7 cellular contexts compared by ENCODE assay signal in genomic region chr6:158717341-158718328, GRCh38.
DNase-seq lines count a peak whose midpoint lies in the region; ATAC-seq and TF ChIP-seq lines count a peak whose summit lies in the region.

No MANE protein-coding gene starts in this region.

- peak overlapping the region in 2 of 4 donors; percentile 16 to 63 for H3K27ac ChIP-seq in esophagus squamous epithelium

- peaks cover 0 to 28% (median 7%) of the 10 kb centered on the region in 3 donors for H3K4me1 ChIP-seq in esophagus squamous epithelium

- H3K9me3 ChIP-seq in esophagus squamous epithelium, result no peaks in the 10 kb centered on the region

- intact Hi-C loops in esophagus squamous epithelium (cut with DNase I), result no loop called here

- WGBS in esophagus squamous epithelium, 2 donors, result 76 to 78% methylated on average over 12 of the region's 16 CpGs

- DNase-seq in naive thymus-derived CD8-positive, alpha-beta T cell, result peak in 3 of 10 donors; percentile 28 to 41 (median 29)
- DNase-seq in SIG-M5 treated with dmso at 0.1 percent for 504 hours (lab: John Stamatoyannopoulos, UW; ENCODE audit: unreplicated experiment) (no peak), left lobe of liver (ENCODE audit: low spot score) (no peak), esophagus squamous epithelium (lab: John Stamatoyannopoulos, UW) (no peak)

- peaks cover 0 to 7% (median 0%) of the 10 kb centered on the region in 3 donors for H3K36me3 ChIP-seq in esophagus squamous epithelium

- peaks cover 0 to 35% (median 12%) of the 10 kb centered on the region in 3 donors for H3K36me3 Mint-ChIP-seq in naive thymus-derived CD8-positive, alpha-beta T cell

- H3K27me3 ChIP-seq in esophagus squamous epithelium, result no peaks in the 10 kb centered on the region

- H3K4me3 ChIP-seq in esophagus squamous epithelium, result no peak overlapping the region

- POLR2A ChIA-PET in naive thymus-derived CD8-positive, alpha-beta T cell (lab: Charles Lee), result interaction anchor here (0.9 kb wide), 1 partner anchor 152 kb away, joined by 3 read pairs; no protein-coding TSS in a partner anchor

- TF ChIP-seq POLR2A in esophagus squamous epithelium (IDR thresholded peaks at IDR 0.05), result no peak

- H3K27ac Mint-ChIP-seq in naive thymus-derived CD8-positive, alpha-beta T cell, result peak overlapping the region; percentile 56 to 97 (median 89)

- peaks cover 23 to 77% (median 59%) of the 10 kb centered on the region in 4 donors for H3K4me1 Mint-ChIP-seq in naive thymus-derived CD8-positive, alpha-beta T cell

- no peak for TF ChIP-seq CTCF in esophagus squamous epithelium (IDR thresholded peaks at IDR 0.05)

- ATAC-seq in GM18868 (IDR thresholded peaks at IDR 0.05; ENCODE audit: unreplicated experiment) (peak; percentile 57), GM21717 (IDR thresholded peaks at IDR 0.05; ENCODE audit: unreplicated experiment) (peak; percentile 51), HG03571 (IDR thresholded peaks at IDR 0.05; ENCODE audit: unreplicated experiment) (peak; percentile 60), left lobe of liver (no peak)
- peak; percentile 46 to 55 for ATAC-seq in naive thymus-derived CD8-positive, alpha-beta T cell

- H3K27me3 Mint-ChIP-seq in naive thymus-derived CD8-positive, alpha-beta T cell, result no peaks in the 10 kb centered on the region

- peak overlapping the region in 9 of 10 donors; percentile 27 to 76 (median 62) for H3K4me3 Mint-ChIP-seq in naive thymus-derived CD8-positive, alpha-beta T cell

- H3K9me3 Mint-ChIP-seq in naive thymus-derived CD8-positive, alpha-beta T cell, result no peaks in the 10 kb centered on the region
